Comparison of ENCODE assay signal across 1 cellular context in genomic region chr9:137223078-137224040, GRCh38.
A peak's percentile ranks its signal among the peaks of the same experiment; 100 is the strongest.
TF ChIP-seq lines count a peak whose summit lies in the region.

No MANE protein-coding gene starts in this region.

TF ChIP-seq in HepG2, 621 proteins besides CTCF, POLR2A, EP300 and RAD21 (continued from another document and continues in another):
- TF ChIP-seq, protein P1, sequence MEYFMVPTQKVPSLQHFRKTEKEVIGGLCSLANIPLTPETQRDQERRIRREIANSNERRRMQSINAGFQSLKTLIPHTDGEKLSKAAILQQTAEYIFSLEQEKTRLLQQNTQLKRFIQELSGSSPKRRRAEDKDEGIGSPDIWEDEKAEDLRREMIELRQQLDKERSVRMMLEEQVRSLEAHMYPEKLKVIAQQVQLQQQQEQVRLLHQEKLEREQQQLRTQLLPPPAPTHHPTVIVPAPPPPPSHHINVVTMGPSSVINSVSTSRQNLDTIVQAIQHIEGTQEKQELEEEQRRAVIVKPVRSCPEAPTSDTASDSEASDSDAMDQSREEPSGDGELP (IDR thresholded peaks at IDR 0.05; ENCODE audit: borderline replicate concordance, low read depth): no peak
- TF ChIP-seq, protein P2, sequence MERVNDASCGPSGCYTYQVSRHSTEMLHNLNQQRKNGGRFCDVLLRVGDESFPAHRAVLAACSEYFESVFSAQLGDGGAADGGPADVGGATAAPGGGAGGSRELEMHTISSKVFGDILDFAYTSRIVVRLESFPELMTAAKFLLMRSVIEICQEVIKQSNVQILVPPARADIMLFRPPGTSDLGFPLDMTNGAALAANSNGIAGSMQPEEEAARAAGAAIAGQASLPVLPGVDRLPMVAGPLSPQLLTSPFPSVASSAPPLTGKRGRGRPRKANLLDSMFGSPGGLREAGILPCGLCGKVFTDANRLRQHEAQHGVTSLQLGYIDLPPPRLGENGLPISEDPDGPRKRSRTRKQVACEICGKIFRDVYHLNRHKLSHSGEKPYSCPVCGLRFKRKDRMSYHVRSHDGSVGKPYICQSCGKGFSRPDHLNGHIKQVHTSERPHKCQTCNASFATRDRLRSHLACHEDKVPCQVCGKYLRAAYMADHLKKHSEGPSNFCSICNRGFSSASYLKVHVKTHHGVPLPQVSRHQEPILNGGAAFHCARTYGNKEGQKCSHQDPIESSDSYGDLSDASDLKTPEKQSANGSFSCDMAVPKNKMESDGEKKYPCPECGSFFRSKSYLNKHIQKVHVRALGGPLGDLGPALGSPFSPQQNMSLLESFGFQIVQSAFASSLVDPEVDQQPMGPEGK (CRISPR knock-in tag; IDR thresholded peaks at IDR 0.05): peak; percentile 32; the same call in 1 of the 2 replicates
- TF ChIP-seq SNAPC2 (CRISPR knock-in tag; IDR thresholded peaks at IDR 0.05): no peak
- TF ChIP-seq ZNF549 (CRISPR knock-in tag; IDR thresholded peaks at IDR 0.05): no peak
- no peak for TF ChIP-seq MAFF (IDR thresholded peaks at IDR 0.05; ENCODE audit: low read depth, low read length)
- no peak for TF ChIP-seq SMAD3 (CRISPR knock-in tag; IDR thresholded peaks at IDR 0.05)
- no peak for TF ChIP-seq NPAS2 (CRISPR knock-in tag; IDR thresholded peaks at IDR 0.05; ENCODE audit: borderline replicate concordance)
- 0 out of 2 replicates have a peak, but pooled peaks have one; percentile 50 for TF ChIP-seq THAP8 (CRISPR knock-in tag; IDR thresholded peaks at IDR 0.05; ENCODE audit: borderline replicate concordance)
- TF ChIP-seq, protein P3, sequence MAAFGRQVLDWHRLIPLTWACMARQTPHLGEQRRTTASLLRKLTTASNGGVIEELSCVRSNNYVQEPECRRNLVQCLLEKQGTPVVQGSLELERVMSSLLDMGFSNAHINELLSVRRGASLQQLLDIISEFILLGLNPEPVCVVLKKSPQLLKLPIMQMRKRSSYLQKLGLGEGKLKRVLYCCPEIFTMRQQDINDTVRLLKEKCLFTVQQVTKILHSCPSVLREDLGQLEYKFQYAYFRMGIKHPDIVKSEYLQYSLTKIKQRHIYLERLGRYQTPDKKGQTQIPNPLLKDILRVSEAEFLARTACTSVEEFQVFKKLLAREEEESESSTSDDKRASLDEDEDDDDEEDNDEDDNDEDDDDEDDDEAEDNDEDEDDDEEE (CRISPR knock-in tag; IDR thresholded peaks at IDR 0.05): 0 out of 2 replicates have a peak, but pooled peaks have one; percentile 17
- TF ChIP-seq ZNF296 (CRISPR knock-in tag; conservative IDR thresholded peaks at IDR 0.05): no peak
- TF ChIP-seq SCMH1 (CRISPR knock-in tag; IDR thresholded peaks at IDR 0.05; ENCODE audit: borderline replicate concordance): no peak
- TF ChIP-seq ZNF879 (CRISPR knock-in tag; IDR thresholded peaks at IDR 0.05): no peak
- no peak for TF ChIP-seq TMF1 (CRISPR knock-in tag; IDR thresholded peaks at IDR 0.05; ENCODE audit: low read depth)
- no peak for TF ChIP-seq TFE3 (CRISPR knock-in tag; IDR thresholded peaks at IDR 0.05)
- peak; percentile 83 for TF ChIP-seq GATAD1 (CRISPR knock-in tag; IDR thresholded peaks at IDR 0.05)
- 0 out of 2 replicates have a peak, but pooled peaks have one; percentile 7 for TF ChIP-seq HDAC2 (CRISPR knock-in tag; IDR thresholded peaks at IDR 0.05)
- TF ChIP-seq CBX2 (IDR thresholded peaks at IDR 0.05; ENCODE audit: low read depth, low read length): no peak
- TF ChIP-seq CBX2 (CRISPR knock-in tag; IDR thresholded peaks at IDR 0.05; ENCODE audit: low read depth): no peak
- no peak for TF ChIP-seq GABPA (IDR thresholded peaks at IDR 0.05; ENCODE audit: low read depth, low read length)
- peak; percentile 94 for TF ChIP-seq GABPA (CRISPR knock-in tag; IDR thresholded peaks at IDR 0.05; ENCODE audit: low read depth)
- peak; percentile 18; the same call in 1 of the 2 replicates for TF ChIP-seq FOXA3 (CRISPR knock-in tag; IDR thresholded peaks at IDR 0.05)
- TF ChIP-seq, protein P4, sequence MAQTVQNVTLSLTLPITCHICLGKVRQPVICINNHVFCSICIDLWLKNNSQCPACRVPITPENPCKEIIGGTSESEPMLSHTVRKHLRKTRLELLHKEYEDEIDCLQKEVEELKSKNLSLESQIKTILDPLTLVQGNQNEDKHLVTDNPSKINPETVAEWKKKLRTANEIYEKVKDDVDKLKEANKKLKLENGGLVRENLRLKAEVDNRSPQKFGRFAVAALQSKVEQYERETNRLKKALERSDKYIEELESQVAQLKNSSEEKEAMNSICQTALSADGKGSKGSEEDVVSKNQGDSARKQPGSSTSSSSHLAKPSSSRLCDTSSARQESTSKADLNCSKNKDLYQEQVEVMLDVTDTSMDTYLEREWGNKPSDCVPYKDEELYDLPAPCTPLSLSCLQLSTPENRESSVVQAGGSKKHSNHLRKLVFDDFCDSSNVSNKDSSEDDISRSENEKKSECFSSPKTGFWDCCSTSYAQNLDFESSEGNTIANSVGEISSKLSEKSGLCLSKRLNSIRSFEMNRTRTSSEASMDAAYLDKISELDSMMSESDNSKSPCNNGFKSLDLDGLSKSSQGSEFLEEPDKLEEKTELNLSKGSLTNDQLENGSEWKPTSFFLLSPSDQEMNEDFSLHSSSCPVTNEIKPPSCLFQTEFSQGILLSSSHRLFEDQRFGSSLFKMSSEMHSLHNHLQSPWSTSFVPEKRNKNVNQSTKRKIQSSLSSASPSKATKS (CRISPR knock-in tag; IDR thresholded peaks at IDR 0.05): no peak
- no peak for TF ChIP-seq BRD4 (CRISPR knock-in tag; IDR thresholded peaks at IDR 0.05)
- no peak for TF ChIP-seq ZNF20 (CRISPR knock-in tag; IDR thresholded peaks at IDR 0.05)
- TF ChIP-seq ZNF17 (CRISPR knock-in tag; IDR thresholded peaks at IDR 0.05): no peak
- peak; percentile 53; the same call in 1 of the 2 replicates for TF ChIP-seq RXRA (CRISPR knock-in tag; IDR thresholded peaks at IDR 0.05)
- no peak for TF ChIP-seq NBN (conservative IDR thresholded peaks at IDR 0.05)
- TF ChIP-seq SPEN (CRISPR knock-in tag; IDR thresholded peaks at IDR 0.05; ENCODE audit: low read depth): peak; percentile 37; the same call in 1 of the 2 replicates
- TF ChIP-seq ZKSCAN1 (IDR thresholded peaks at IDR 0.05; ENCODE audit: low read length): no peak
- TF ChIP-seq MIXL1 (CRISPR knock-in tag; IDR thresholded peaks at IDR 0.05): no peak
- TF ChIP-seq AHR (CRISPR knock-in tag; IDR thresholded peaks at IDR 0.05): no peak; the same call in 1 of the 2 replicates
- TF ChIP-seq NONO (IDR thresholded peaks at IDR 0.05): no peak
- peak; percentile 42 for TF ChIP-seq NONO (CRISPR knock-in tag; conservative IDR thresholded peaks at IDR 0.05)
- TF ChIP-seq ATRX (CRISPR knock-in tag; IDR thresholded peaks at IDR 0.05; ENCODE audit: borderline replicate concordance): no peak
- TF ChIP-seq, protein P5, sequence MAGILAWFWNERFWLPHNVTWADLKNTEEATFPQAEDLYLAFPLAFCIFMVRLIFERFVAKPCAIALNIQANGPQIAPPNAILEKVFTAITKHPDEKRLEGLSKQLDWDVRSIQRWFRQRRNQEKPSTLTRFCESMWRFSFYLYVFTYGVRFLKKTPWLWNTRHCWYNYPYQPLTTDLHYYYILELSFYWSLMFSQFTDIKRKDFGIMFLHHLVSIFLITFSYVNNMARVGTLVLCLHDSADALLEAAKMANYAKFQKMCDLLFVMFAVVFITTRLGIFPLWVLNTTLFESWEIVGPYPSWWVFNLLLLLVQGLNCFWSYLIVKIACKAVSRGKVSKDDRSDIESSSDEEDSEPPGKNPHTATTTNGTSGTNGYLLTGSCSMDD (CRISPR knock-in tag; IDR thresholded peaks at IDR 0.05): no peak
- TF ChIP-seq, protein P6, sequence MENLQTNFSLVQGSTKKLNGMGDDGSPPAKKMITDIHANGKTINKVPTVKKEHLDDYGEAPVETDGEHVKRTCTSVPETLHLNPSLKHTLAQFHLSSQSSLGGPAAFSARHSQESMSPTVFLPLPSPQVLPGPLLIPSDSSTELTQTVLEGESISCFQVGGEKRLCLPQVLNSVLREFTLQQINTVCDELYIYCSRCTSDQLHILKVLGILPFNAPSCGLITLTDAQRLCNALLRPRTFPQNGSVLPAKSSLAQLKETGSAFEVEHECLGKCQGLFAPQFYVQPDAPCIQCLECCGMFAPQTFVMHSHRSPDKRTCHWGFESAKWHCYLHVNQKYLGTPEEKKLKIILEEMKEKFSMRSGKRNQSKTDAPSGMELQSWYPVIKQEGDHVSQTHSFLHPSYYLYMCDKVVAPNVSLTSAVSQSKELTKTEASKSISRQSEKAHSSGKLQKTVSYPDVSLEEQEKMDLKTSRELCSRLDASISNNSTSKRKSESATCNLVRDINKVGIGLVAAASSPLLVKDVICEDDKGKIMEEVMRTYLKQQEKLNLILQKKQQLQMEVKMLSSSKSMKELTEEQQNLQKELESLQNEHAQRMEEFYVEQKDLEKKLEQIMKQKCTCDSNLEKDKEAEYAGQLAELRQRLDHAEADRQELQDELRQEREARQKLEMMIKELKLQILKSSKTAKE (CRISPR knock-in tag; IDR thresholded peaks at IDR 0.05; ENCODE audit: borderline replicate concordance): no peak
- no peak for TF ChIP-seq ZNF766 (CRISPR knock-in tag; IDR thresholded peaks at IDR 0.05; ENCODE audit: borderline replicate concordance)
- TF ChIP-seq ZNF160 (CRISPR knock-in tag; IDR thresholded peaks at IDR 0.05): no peak
- peak; percentile 53; the same call in 1 of the 2 replicates for TF ChIP-seq HIVEP1 (CRISPR knock-in tag; IDR thresholded peaks at IDR 0.05)
- TF ChIP-seq ARID2 (CRISPR knock-in tag; IDR thresholded peaks at IDR 0.05; ENCODE audit: borderline replicate concordance): no peak
- TF ChIP-seq DDIT3 (CRISPR knock-in tag; IDR thresholded peaks at IDR 0.05): no peak
- TF ChIP-seq, protein P7, sequence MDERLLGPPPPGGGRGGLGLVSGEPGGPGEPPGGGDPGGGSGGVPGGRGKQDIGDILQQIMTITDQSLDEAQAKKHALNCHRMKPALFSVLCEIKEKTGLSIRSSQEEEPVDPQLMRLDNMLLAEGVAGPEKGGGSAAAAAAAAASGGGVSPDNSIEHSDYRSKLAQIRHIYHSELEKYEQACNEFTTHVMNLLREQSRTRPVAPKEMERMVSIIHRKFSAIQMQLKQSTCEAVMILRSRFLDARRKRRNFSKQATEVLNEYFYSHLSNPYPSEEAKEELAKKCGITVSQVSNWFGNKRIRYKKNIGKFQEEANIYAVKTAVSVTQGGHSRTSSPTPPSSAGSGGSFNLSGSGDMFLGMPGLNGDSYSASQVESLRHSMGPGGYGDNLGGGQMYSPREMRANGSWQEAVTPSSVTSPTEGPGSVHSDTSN (CRISPR knock-in tag; IDR thresholded peaks at IDR 0.05): 0 out of 2 replicates have a peak, but pooled peaks have one; percentile 33
- TF ChIP-seq ZNF616 (CRISPR knock-in tag; IDR thresholded peaks at IDR 0.05; ENCODE audit: low read depth): no peak
- TF ChIP-seq NR2F6 (IDR thresholded peaks at IDR 0.05): no peak
- no peak; the same call in 1 of the 2 replicates for TF ChIP-seq NR2F6 (CRISPR knock-in tag; IDR thresholded peaks at IDR 0.05)
- no peak for TF ChIP-seq ZBTB7A (CRISPR knock-in tag; IDR thresholded peaks at IDR 0.05)
- TF ChIP-seq ZNF891 (CRISPR knock-in tag; IDR thresholded peaks at IDR 0.05): no peak
- TF ChIP-seq SAP130 (CRISPR knock-in tag; IDR thresholded peaks at IDR 0.05; ENCODE audit: low read depth): peak; percentile 7; the same call in 1 of the 2 replicates
- no peak for TF ChIP-seq ZMYM2 (CRISPR knock-in tag; IDR thresholded peaks at IDR 0.05)
- no peak; the same call in 1 of the 2 replicates for TF ChIP-seq ZNF441 (CRISPR knock-in tag; IDR thresholded peaks at IDR 0.05; ENCODE audit: borderline replicate concordance)
- TF ChIP-seq NR2C2 (CRISPR knock-in tag; IDR thresholded peaks at IDR 0.05; ENCODE audit: borderline replicate concordance): peak; percentile 40; the same call in 1 of the 2 replicates
- TF ChIP-seq ZNF275 (CRISPR knock-in tag; IDR thresholded peaks at IDR 0.05; ENCODE audit: borderline replicate concordance): no peak; the same call in 1 of the 2 replicates
